In genomic region chr2:171923206-171923605, GRCh38 we compare ENCODE assay signal across 8 cellular contexts. TPM values are rescaled to one million over a fixed set of nuclear protein-coding genes. Genes with fewer than 3 reads are reported as not detected.
DNase-seq lines count a peak whose midpoint lies in the region; ATAC-seq and TF ChIP-seq lines count a peak whose summit lies in the region.

No MANE protein-coding gene starts in this region.

- H3K23ac ChIP-seq in mesendoderm (ENCODE audit: low read length): no peak overlapping the region

- H3K79me2 ChIP-seq in mesendoderm (ENCODE audit: control insufficient read depth, insufficient read depth, low read length): peaks cover 11% of the 10 kb centered on the region

- no peak for TF ChIP-seq CTCF in cardiac fibroblast (IDR thresholded peaks at IDR 0.05; ENCODE audit: low read depth, low read length)

- no peak overlapping the region for H2BK15ac ChIP-seq in mesendoderm (replicated peaks; ENCODE audit: low read depth)

- no peak overlapping the region for H3K4ac ChIP-seq in mesendoderm (ENCODE audit: low read depth, low read length)

- no peak overlapping the region for H2AK5ac ChIP-seq in mesendoderm (ENCODE audit: low read length)

- H3K79me1 ChIP-seq in mesendoderm (ENCODE audit: low read length): peaks cover 3% of the 10 kb centered on the region

- H3K18ac ChIP-seq in mesendoderm (ENCODE audit: low read length): no peak overlapping the region

- H3K36me3 ChIP-seq in mesendoderm (ENCODE audit: control insufficient read depth, insufficient read depth, low read length): no peaks in the 10 kb centered on the region

- H4K8ac ChIP-seq in mesendoderm (ENCODE audit: low read depth, low read length): no peak overlapping the region

- WGBS in mesendoderm (ENCODE audit: extremely low coverage, insufficient coverage, low lambda C conversion rate): no CpG with 5 or more reads among the region's 13 CpGs

- peak overlapping the region; percentile 74 to 98 for H3K4me3 ChIP-seq in cardiac fibroblast (replicated peaks in 1 of 2; ENCODE audit: low read depth in 2 of 2, low read length in 2 of 2)
- H3K4me3 ChIP-seq in mesendoderm (ENCODE audit: low read length): peak overlapping the region; percentile 11

- H2BK5ac ChIP-seq in mesendoderm (ENCODE audit: low read length): no peak overlapping the region

- DNase-seq in NCI-H82 (lab: John Stamatoyannopoulos, UW) (peak; percentile 49), NCI-H82 treated with DMSO at 0.1 percent for 48 hours (lab: John Stamatoyannopoulos, UW; ENCODE audit: unreplicated experiment) (no peak), NCI-H446 (lab: John Stamatoyannopoulos, UW) (peak; percentile 4 to 20), cardiac fibroblast (ENCODE audit: low read depth in 2 of 2) (peak; percentile 67 to 71), mesendoderm (no peak), SK-N-DZ (ENCODE audit: low spot score) (no peak), 8988T (no peak)

- ATAC-seq in GM18505 (IDR thresholded peaks at IDR 0.05; ENCODE audit: unreplicated experiment): no peak

- H3K4me1 ChIP-seq in mesendoderm (ENCODE audit: control insufficient read depth, low read depth, low read length): no peaks in the 10 kb centered on the region

- H3K27me3 ChIP-seq in mesendoderm (ENCODE audit: insufficient read depth, low read length, poor library complexity): no peaks in the 10 kb centered on the region

- peak overlapping the region; percentile 98 for H3K56ac ChIP-seq in mesendoderm (ENCODE audit: low read length)

- H2BK120ac ChIP-seq in mesendoderm (ENCODE audit: low read depth, low read length): no peak overlapping the region

- no peak for TF ChIP-seq POLR2A in GM18505 (IDR thresholded peaks at IDR 0.05; ENCODE audit: borderline replicate concordance, extremely low read depth, insufficient read depth, insufficient read length)

- H3K9ac ChIP-seq in mesendoderm (ENCODE audit: low read length): peak overlapping the region; percentile 94

- H3K4me2 ChIP-seq in mesendoderm (ENCODE audit: low read length): peak overlapping the region; percentile 23

- H4K5ac ChIP-seq in mesendoderm (ENCODE audit: low read length): no peak overlapping the region

- no peak overlapping the region for H3K27ac ChIP-seq in mesendoderm (ENCODE audit: low read depth, low read length)

RNA-seq across cellular contexts. Expression of gene HAT1, which starts 0.9 kb away (rescaled TPM):
- polyA plus RNA-seq in mesendoderm (2013, experiment 1 of 2): 91.5 TPM
- polyA plus RNA-seq in mesendoderm (2013, experiment 2 of 2): 98.8 TPM
- 63.4 and 68.3 TPM in 2 replicates for polyA plus RNA-seq in SK-N-DZ (2014; cell fraction: cytosol; rRNA removed)
- polyA plus RNA-seq in SK-N-DZ (2014; cell fraction: nucleus; rRNA removed): 34.9 and 49.9 TPM in 2 replicates

RNA-seq across cellular contexts. Expression of gene SLC25A12, which starts 29.2 kb away (rescaled TPM):
- polyA plus RNA-seq in mesendoderm (2013, experiment 1 of 2): 4.0 TPM
- polyA plus RNA-seq in mesendoderm (2013, experiment 2 of 2): 4.1 TPM
- 15.6 and 22.0 TPM in 2 replicates for polyA plus RNA-seq in SK-N-DZ (2014; cell fraction: cytosol; rRNA removed)
- 37.0 and 38.8 TPM in 2 replicates for polyA plus RNA-seq in SK-N-DZ (2014; cell fraction: nucleus; rRNA removed)

Comparison
In these comparisons a context has a peak if more than half of its experiments do, and no peak if none do; other contexts are left out.
1. DNase-seq: peak in NCI-H82 (single experiment), NCI-H446 (2 of 2) and cardiac fibroblast (2 of 2); none in NCI-H82 treated with DMSO at 0.1 percent for 48 hours (single experiment), mesendoderm (single experiment), SK-N-DZ (single experiment) and 8988T (single experiment).